In the genomic region with DNA sequence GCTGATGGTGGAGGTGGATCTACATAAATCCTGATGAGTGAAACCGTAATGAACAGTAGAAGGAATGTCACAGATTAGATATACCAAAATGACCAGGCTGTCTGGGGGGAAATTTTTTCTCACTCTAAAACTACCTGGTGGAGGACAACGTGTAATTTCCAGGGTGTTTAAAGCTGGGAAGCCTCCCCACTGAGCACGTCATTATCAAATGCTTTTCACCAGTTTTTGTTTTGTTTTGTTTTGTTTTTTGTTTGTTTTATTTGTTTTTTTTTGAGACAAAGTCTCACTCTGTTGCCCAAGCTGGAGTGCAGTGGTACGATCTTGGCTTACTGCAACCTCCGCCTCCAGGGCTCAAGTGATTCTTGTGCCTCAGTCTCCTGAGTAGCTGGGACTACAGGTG, we compare ENCODE assay signal across 26 cellular contexts.
"Had no signal": no experiment of that assay in that cellular context is flagged by ENCODE, and none has a peak within 500 bp of the region (broad histone marks: within the 10 kb centered on the region; RNA-seq: fewer than 3 reads in every experiment).

No MANE protein-coding gene starts in this region.

- H3K27ac Mint-ChIP-seq: dendritic cell treated with granulocyte-macrophage colony-stimulating factor and Interleukin-4, amounts not matched to agents 40 ng/mL and 50 ng/mL, for 4 days; effector memory CD8-positive, alpha-beta T cell; endodermal cell; immature natural killer cell had no signal

- ATAC-seq: effector memory CD8-positive, alpha-beta T cell; esophagus mucosa; gastrocnemius medialis; left colon; left lobe of liver; lower lobe of right lung had no signal

- H3K4me3 ChIP-seq: colonic mucosa, esophagus squamous epithelium, gastrocnemius medialis, hepatocyte, left ventricle myocardium inferior, lower lobe of right lung had no signal

- H3K9me3 ChIP-seq: colonic mucosa, esophagus squamous epithelium, gastrocnemius medialis, left ventricle myocardium inferior, lower lobe of right lung had no signal

- H3K4me3 Mint-ChIP-seq: dendritic cell treated with granulocyte-macrophage colony-stimulating factor and Interleukin-4, amounts not matched to agents 40 ng/mL and 50 ng/mL, for 4 days; effector memory CD8-positive, alpha-beta T cell; endodermal cell; immature natural killer cell had no signal

- DNase-seq: colonic mucosa; cortex of kidney; effector CD8-positive, alpha-beta T cell; effector memory CD8-positive, alpha-beta T cell; endodermal cell; erythroblast; esophagus squamous epithelium; foreskin fibroblast; foreskin melanocyte; gastrocnemius medialis; glutamatergic neuron; hypothalamus; immature natural killer cell; islet precursor cell; kidney; kidney glomerular epithelial cell; left ventricle myocardium inferior; lower lobe of right lung; mesendoderm; midbrain had no signal

- H3K27me3 ChIP-seq: colonic mucosa, esophagus squamous epithelium, gastrocnemius medialis, hepatocyte had no signal

- H3K9me3 Mint-ChIP-seq: dendritic cell treated with granulocyte-macrophage colony-stimulating factor and Interleukin-4, amounts not matched to agents 40 ng/mL and 50 ng/mL, for 4 days; effector memory CD8-positive, alpha-beta T cell; immature natural killer cell had no signal

- H3K27me3 Mint-ChIP-seq: dendritic cell treated with granulocyte-macrophage colony-stimulating factor and Interleukin-4, amounts not matched to agents 40 ng/mL and 50 ng/mL, for 4 days; effector memory CD8-positive, alpha-beta T cell had no signal

- H3K36me3 ChIP-seq: colonic mucosa, gastrocnemius medialis had no signal

- H3K27ac ChIP-seq: colonic mucosa, epithelial cell of prostate, esophagus squamous epithelium, hepatocyte, left ventricle myocardium inferior, lower lobe of right lung had no signal
